Comparison of ENCODE assay signal across 6 cellular contexts in genomic region chr3:122994954-122995353, GRCh38. TPM values are rescaled to one million over a fixed set of nuclear protein-coding genes. Genes with fewer than 3 reads are reported as not detected.
"Had no signal": no experiment of that assay in that cellular context is flagged by ENCODE, and none has a peak within 500 bp of the region (broad histone marks: within the 10 kb centered on the region; RNA-seq: fewer than 3 reads in every experiment).

No MANE protein-coding gene starts in this region.

- H3K36me3 ChIP-seq: HAP-1 had no signal

- H3K9me3 ChIP-seq: HAP-1 had no signal

- H3K4me3 ChIP-seq: GM23248, HAP-1 had no signal

- H3K27ac ChIP-seq: GM23248 had no signal

- ATAC-seq: HCT116 had no signal

- DNase-seq: GM23248, IMR-90, KBM-7 had no signal

- H2AFZ ChIP-seq: GM23248 had no signal

- H3K4me1 ChIP-seq: HAP-1 had no signal

- H3K9ac ChIP-seq: GM23248 had no signal

RNA-seq across cellular contexts. Expression of gene SEMA5B, which starts 32.6 kb away (rescaled TPM):
- total RNA-seq: GM23248, HT-29, IMR-90 had no signal
- polyA plus RNA-seq: GM23248, IMR-90 had no signal
